Comparison of ENCODE assay signal across 1 cellular context in genomic region chr11:72446929-72447753, GRCh38.
TF ChIP-seq lines count a peak whose summit lies in the region.

No MANE protein-coding gene starts in this region.

TF ChIP-seq in SK-N-SH treated with all-trans-retinoic acid at 6 μM for 48 hours, 23 proteins besides CTCF, POLR2A, EP300 and RAD21 (continued from another document):
- TF ChIP-seq, protein P1, sequence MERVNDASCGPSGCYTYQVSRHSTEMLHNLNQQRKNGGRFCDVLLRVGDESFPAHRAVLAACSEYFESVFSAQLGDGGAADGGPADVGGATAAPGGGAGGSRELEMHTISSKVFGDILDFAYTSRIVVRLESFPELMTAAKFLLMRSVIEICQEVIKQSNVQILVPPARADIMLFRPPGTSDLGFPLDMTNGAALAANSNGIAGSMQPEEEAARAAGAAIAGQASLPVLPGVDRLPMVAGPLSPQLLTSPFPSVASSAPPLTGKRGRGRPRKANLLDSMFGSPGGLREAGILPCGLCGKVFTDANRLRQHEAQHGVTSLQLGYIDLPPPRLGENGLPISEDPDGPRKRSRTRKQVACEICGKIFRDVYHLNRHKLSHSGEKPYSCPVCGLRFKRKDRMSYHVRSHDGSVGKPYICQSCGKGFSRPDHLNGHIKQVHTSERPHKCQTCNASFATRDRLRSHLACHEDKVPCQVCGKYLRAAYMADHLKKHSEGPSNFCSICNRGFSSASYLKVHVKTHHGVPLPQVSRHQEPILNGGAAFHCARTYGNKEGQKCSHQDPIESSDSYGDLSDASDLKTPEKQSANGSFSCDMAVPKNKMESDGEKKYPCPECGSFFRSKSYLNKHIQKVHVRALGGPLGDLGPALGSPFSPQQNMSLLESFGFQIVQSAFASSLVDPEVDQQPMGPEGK (CRISPR knock-in tag; IDR thresholded peaks at IDR 0.05; ENCODE audit: borderline replicate concordance), result no peak
